Comparison of ENCODE assay signal across 1 cellular context in genomic region chr9:111957856-111958631, GRCh38.
TF ChIP-seq lines count a peak whose summit lies in the region.

No MANE protein-coding gene starts in this region.

TF ChIP-seq in HCT116, 20 proteins besides CTCF, POLR2A, EP300 and RAD21 (continued from another document):
- TF ChIP-seq ZBTB33 (IDR thresholded peaks at IDR 0.05; ENCODE audit: extremely low read depth, insufficient replicate concordance, low read length) (no peak), EGR1 (IDR thresholded peaks at IDR 0.05; ENCODE audit: low read depth) (no peak), EZH2 (IDR thresholded peaks at IDR 0.05) (no peak), TCF7L2 (IDR thresholded peaks at IDR 0.05; ENCODE audit: borderline replicate concordance, extremely low read depth, insufficient read depth, insufficient read length) (no peak), JUND (IDR thresholded peaks at IDR 0.05) (no peak), ELF1 (IDR thresholded peaks at IDR 0.05; ENCODE audit: borderline replicate concordance, low read depth) (no peak)
